ENCODE assay signal across 1 cellular context in the genomic region with DNA sequence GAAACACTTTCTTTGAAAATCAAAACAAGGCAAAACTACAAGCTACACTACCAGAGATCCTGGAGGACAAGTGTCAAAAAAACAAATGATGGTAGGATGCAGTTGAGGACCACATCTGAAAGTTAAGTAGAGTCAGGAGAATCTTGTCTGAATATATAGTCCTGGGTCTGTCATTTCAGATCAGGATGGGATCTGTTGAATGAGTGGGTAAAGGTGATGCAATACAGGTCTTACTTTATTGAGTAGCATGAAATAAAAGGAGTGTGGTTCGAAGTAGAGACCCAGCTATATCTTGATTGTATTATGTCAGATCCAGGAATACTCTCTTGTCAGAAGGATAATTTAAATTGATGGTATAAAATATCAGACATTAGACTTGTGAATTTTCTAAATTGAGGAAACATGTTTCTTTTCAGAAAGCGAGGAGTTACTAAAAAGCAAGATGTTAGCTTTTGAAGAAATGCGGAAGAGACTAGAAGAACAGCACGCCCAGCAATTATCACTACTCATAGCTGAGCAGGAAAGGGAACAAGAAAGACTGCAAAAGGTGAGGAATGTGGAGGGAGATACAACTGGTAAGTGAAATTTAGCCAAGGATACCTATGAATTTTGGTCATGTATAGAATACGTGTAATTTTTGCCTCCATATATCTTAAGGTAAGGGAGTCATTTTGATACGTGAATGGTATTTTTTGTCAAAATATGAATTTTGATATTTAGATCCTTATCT.
TF ChIP-seq lines count a peak whose summit lies in the region.

No MANE protein-coding gene starts in this region.

TF ChIP-seq in K562, 482 proteins besides CTCF, POLR2A, EP300 and RAD21:
- TF ChIP-seq L3MBTL2 (IDR thresholded peaks at IDR 0.05) (no peak), ZNF165 (CRISPR knock-in tag; IDR thresholded peaks at IDR 0.05; ENCODE audit: borderline replicate concordance) (no peak), ADNP (tag; IDR thresholded peaks at IDR 0.05) (no peak), POLR2AphosphoS2 (IDR thresholded peaks at IDR 0.05; ENCODE audit: low read length) (no peak), TCF7L2 (IDR thresholded peaks at IDR 0.05; ENCODE audit: low read depth, low read length) (no peak), SOX6 (IDR thresholded peaks at IDR 0.05) (no peak), POLR2B (IDR thresholded peaks at IDR 0.05; ENCODE audit: low read depth, partially characterized antibody) (no peak), CEBPG (CRISPR knock-in tag; IDR thresholded peaks at IDR 0.05) (no peak), CEBPG (tag; conservative IDR thresholded peaks at IDR 0.05 in 1 of 2, IDR thresholded peaks at IDR 0.05 in 1 of 2) (peak; percentile 16 to 60; a peak in 2 of 4 replicates), NCOA6 (IDR thresholded peaks at IDR 0.05) (no peak), ZNF146 (CRISPR knock-in tag; IDR thresholded peaks at IDR 0.05; ENCODE audit: unreplicated experiment) (no peak), CEBPB (tag; IDR thresholded peaks at IDR 0.05) (0 out of 2 replicates have a peak, but pooled peaks have one; percentile 16), JUN (IDR thresholded peaks at IDR 0.05; ENCODE audit: borderline replicate concordance, low read depth, low read length) (no peak), JUN (CRISPR knock-in tag; IDR thresholded peaks at IDR 0.05; ENCODE audit: borderline replicate concordance) (no peak), NFRKB (IDR thresholded peaks at IDR 0.05; ENCODE audit: low read depth) (no peak), ZNF184 (CRISPR knock-in tag; IDR thresholded peaks at IDR 0.05) (no peak), E4F1 (CRISPR knock-in tag; IDR thresholded peaks at IDR 0.05; ENCODE audit: borderline replicate concordance) (no peak), ETV6 (IDR thresholded peaks at IDR 0.05; ENCODE audit: borderline replicate concordance in 1 of 2, low read depth in 2 of 2, low read length in 1 of 2) (no peak), ETV6 (CRISPR knock-in tag; IDR thresholded peaks at IDR 0.05; ENCODE audit: borderline replicate concordance) (no peak), ELK1 (CRISPR knock-in tag; IDR thresholded peaks at IDR 0.05) (no peak), BMI1 (IDR thresholded peaks at IDR 0.05; ENCODE audit: low read length) (no peak), PHB2 (IDR thresholded peaks at IDR 0.05; ENCODE audit: low read depth) (no peak)
- TF ChIP-seq, protein P1, sequence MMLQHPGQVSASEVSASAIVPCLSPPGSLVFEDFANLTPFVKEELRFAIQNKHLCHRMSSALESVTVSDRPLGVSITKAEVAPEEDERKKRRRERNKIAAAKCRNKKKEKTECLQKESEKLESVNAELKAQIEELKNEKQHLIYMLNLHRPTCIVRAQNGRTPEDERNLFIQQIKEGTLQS (IDR thresholded peaks at IDR 0.05) = peak; percentile 53; the same call in 1 of the 2 replicates
- TF ChIP-seq, protein P1 (CRISPR knock-in tag; conservative IDR thresholded peaks at IDR 0.05) = no peak
